Comparison of ENCODE assay signal across 14 cellular contexts in the genomic region with DNA sequence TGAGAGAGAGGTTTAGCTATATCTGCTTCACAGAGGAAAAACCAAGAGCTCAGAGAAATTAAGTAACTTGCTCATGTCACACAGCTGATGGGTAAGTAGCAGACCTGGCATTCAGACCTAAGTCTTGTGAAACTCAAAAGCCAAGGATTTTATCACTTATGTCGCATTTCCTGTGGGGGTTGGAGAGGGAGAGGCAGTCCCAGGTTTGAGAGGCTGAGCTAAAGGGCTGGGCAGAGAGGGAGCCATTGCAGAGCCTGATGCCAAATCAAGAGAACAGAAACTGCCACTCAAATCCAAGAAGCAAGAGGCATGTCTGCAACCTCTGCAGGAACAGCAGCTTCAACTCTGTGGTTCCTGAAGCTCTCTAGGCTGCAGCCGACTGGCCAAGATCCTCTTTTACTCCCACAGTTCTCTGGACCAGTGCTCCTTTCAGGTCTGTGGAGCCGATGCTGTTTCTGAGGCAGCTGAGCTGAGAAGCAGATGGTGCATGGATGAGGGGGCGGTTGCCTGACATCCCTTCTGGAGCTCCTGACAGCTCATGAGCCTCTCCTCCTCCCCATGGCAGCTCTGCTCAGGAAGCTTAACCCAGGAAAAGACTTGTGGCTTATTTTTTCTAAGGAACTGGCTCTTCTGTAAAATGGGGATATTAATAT. TPM values are rescaled to one million over a fixed set of nuclear protein-coding genes. Genes with fewer than 3 reads are reported as not detected.
A peak's percentile ranks its signal among the peaks of the same experiment; 100 is the strongest.
DNase-seq lines count a peak whose midpoint lies in the region; ATAC-seq, FAIRE-seq and TF ChIP-seq lines count a peak whose summit lies in the region.
"Had no signal": no experiment of that assay in that cellular context is flagged by ENCODE, and none has a peak within 500 bp of the region (broad histone marks: within the 10 kb centered on the region; RNA-seq: fewer than 3 reads in every experiment).

No MANE protein-coding gene starts in this region.

- FAIRE-seq in K562 (lab: Jason Lieb, UNC), result no peak
- FAIRE-seq: A204.1 had no signal

- in situ Hi-C loops in K562 (cut with MboI), result no loop called here

- peaks cover 0 to 5% of the 10 kb centered on the region in 2 experiments; a peak in 2 of 5 replicates for H3K4me1 ChIP-seq in K562 (replicated peaks in 1 of 2; ENCODE audit: control insufficient read depth in 2 of 2, insufficient read depth in 2 of 2, low read length in 2 of 2)
- H3K4me1 ChIP-seq in right atrium auricular region, result peaks cover 0 to 12% of the 10 kb centered on the region in 2 donors
- H3K4me1 ChIP-seq in upper lobe of right lung, result peaks cover 2% of the 10 kb centered on the region

- no peak for TF ChIP-seq POLR2A in K562 (conservative IDR thresholded peaks at IDR 0.05)

- H3K27ac ChIP-seq in K562 (ENCODE audit: extremely low read depth, low read depth, low read length), result no peak overlapping the region
- no peak overlapping the region for H3K27ac ChIP-seq in right atrium auricular region
- H3K27ac ChIP-seq in upper lobe of right lung, result no peak overlapping the region

- TF ChIP-seq EP300 in K562 (IDR thresholded peaks at IDR 0.05; ENCODE audit: low read length), result no peak

- H3K79me2 ChIP-seq in K562 (ENCODE audit: control insufficient read depth, insufficient read depth, low read length), result no peaks in the 10 kb centered on the region

- H4K20me1 ChIP-seq in K562 (replicated peaks; ENCODE audit: control insufficient read depth, insufficient read depth, low read length), result no peaks in the 10 kb centered on the region

- ATAC-seq in K562 (no peak), upper lobe of right lung (peak; percentile 74), GM19397 (IDR thresholded peaks at IDR 0.05; ENCODE audit: unreplicated experiment) (no peak)
- ATAC-seq: activated CD4-positive, CD25-positive, alpha-beta regulatory T cell treated with anti-CD3 and anti-CD28 coated beads, Interleukin-2, amount 50 U/mL, for 24 hours had no signal

- no TSS peak for BruUV-seq in K562 (replicated peaks; lab: Mats Ljungman, UMichigan)

- H3K4me1 Mint-ChIP-seq in type B pancreatic cell (ENCODE audit: unreplicated experiment), result peaks cover 3% of the 10 kb centered on the region

- H3K27me3 ChIP-seq in K562 (ENCODE audit: control insufficient read depth in 2 of 2, insufficient read depth in 2 of 2, low read length in 2 of 2) (peaks cover 0 to 3% of the 10 kb centered on the region in 2 experiments; a peak in 2 of 5 replicates), right atrium auricular region (no peaks in the 10 kb centered on the region), upper lobe of right lung (no peaks in the 10 kb centered on the region)

- H3K9me3 Mint-ChIP-seq in type B pancreatic cell, result peaks cover 3% of the 10 kb centered on the region

- H2AFZ ChIP-seq in K562 (ENCODE audit: low read depth, low read length), result no peak overlapping the region

- CTCF ChIA-PET in K562 (lab: Yijun Ruan, JAX; ENCODE audit: low intra/inter-chr PET ratio), result no interaction called here

- POLR2A ChIA-PET in K562 (lab: Yijun Ruan, JAX), result no interaction called here

- no peaks in the 10 kb centered on the region for H3K36me3 Mint-ChIP-seq in type B pancreatic cell

- intact Hi-C loops in K562 (cut with micrococcal nuclease), result no loop called here
- intact Hi-C loops in upper lobe of right lung (cut with DNase I), result no loop called here

- H3K36me3 ChIP-seq in K562 (ENCODE audit: control insufficient read depth, insufficient read depth, low read length) (no peaks in the 10 kb centered on the region), right atrium auricular region (no peaks in the 10 kb centered on the region), upper lobe of right lung (no peaks in the 10 kb centered on the region)

- no peak for TF ChIP-seq RAD21 in K562 (CRISPR knock-in tag; conservative IDR thresholded peaks at IDR 0.05 in 1 of 2, IDR thresholded peaks at IDR 0.05 in 1 of 2)

- H3K4me2 ChIP-seq in K562 (ENCODE audit: insufficient read depth, low read length), result no peak overlapping the region

- no peak overlapping the region for H3K9ac ChIP-seq in K562 (ENCODE audit: insufficient read depth in 1 of 2, low read depth in 2 of 2, low read length in 2 of 2)

- WGBS in K562 (ENCODE audit: insufficient coverage, low coverage, missing lambda C conversion rate), result 0% methylated on average over 4 of the region's 4 CpGs

- no peaks in the 10 kb centered on the region for H3K9me3 ChIP-seq in K562 (replicated peaks; ENCODE audit: control insufficient read depth, insufficient read depth, low read depth, low read length)
- H3K9me3 ChIP-seq in right atrium auricular region, result no peaks in the 10 kb centered on the region
- no peaks in the 10 kb centered on the region for H3K9me3 ChIP-seq in upper lobe of right lung

- no peak overlapping the region for H3K4me3 Mint-ChIP-seq in type B pancreatic cell

- no peak overlapping the region for H3K27ac Mint-ChIP-seq in type B pancreatic cell

- H3K4me3 ChIP-seq in K562, result no peak overlapping the region
- no peak overlapping the region for H3K4me3 ChIP-seq in right atrium auricular region
- no peak overlapping the region for H3K4me3 ChIP-seq in upper lobe of right lung

- no peaks in the 10 kb centered on the region for H3K27me3 Mint-ChIP-seq in type B pancreatic cell

- H3K9me1 ChIP-seq in K562 (ENCODE audit: control insufficient read depth, insufficient read depth, low read length), result no peaks in the 10 kb centered on the region

- DNase-seq in NCI-H82 (lab: John Stamatoyannopoulos, UW) (peak; percentile 75), NCI-H82 treated with DMSO at 0.1 percent for 48 hours (lab: John Stamatoyannopoulos, UW; ENCODE audit: unreplicated experiment) (no peak), K562 (ENCODE audit: extremely low read depth in 1 of 4, low spot score in 3 of 4) (no peak), right atrium auricular region (ENCODE audit: low spot score) (peak; percentile 77), upper lobe of right lung (no peak), epidermal melanocyte (ENCODE audit: insufficient read length, low spot score) (no peak), type B pancreatic cell (ENCODE audit: extremely low spot score, unreplicated experiment) (no peak)
- DNase-seq: activated naive CD4-positive, alpha-beta T cell treated with Interleukin-2 at 50 U/mL for 16 hours; GF-D8; NCI-H2029; RPMI8226 had no signal

- no peak for TF ChIP-seq CTCF in K562 (IDR thresholded peaks at IDR 0.05 in 2 of 3, conservative IDR thresholded peaks at IDR 0.05 in 1 of 3; ENCODE audit: insufficient read depth in 2 of 3, low read depth in 1 of 3, low read length in 3 of 3)
- no peak for TF ChIP-seq CTCF in right atrium auricular region (IDR thresholded peaks at IDR 0.05)
- TF ChIP-seq CTCF in upper lobe of right lung (IDR thresholded peaks at IDR 0.05), result no peak
- no peak for TF ChIP-seq CTCF in type B pancreatic cell (conservative IDR thresholded peaks at IDR 0.05)

TF ChIP-seq in K562, 482 proteins besides CTCF, POLR2A, EP300 and RAD21:
- no peak for TF ChIP-seq ZNF561 (CRISPR knock-in tag; conservative IDR thresholded peaks at IDR 0.05)
- TF ChIP-seq ZNF785 (CRISPR knock-in tag; IDR thresholded peaks at IDR 0.05), result no peak
- no peak for TF ChIP-seq GABPB2 (CRISPR knock-in tag; conservative IDR thresholded peaks at IDR 0.05)
- TF ChIP-seq, protein P1, sequence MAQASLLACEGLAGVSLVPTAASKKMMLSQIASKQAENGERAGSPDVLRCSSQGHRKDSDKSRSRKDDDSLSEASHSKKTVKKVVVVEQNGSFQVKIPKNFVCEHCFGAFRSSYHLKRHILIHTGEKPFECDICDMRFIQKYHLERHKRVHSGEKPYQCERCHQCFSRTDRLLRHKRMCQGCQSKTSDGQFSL (CRISPR knock-in tag; IDR thresholded peaks at IDR 0.05), result no peak
- TF ChIP-seq, protein P1 (tag; IDR thresholded peaks at IDR 0.05), result no peak
- TF ChIP-seq GABPA (tag; conservative IDR thresholded peaks at IDR 0.05; ENCODE audit: low read depth), result peak; percentile 35

RNA-seq across cellular contexts. Expression of a gene that starts 47.6 kb away (rescaled TPM):
- 0.58 and 1.4 TPM in 2 replicates for total RNA-seq in K562 (2011; cell fraction: chromatin; rRNA removed; ENCODE audit: low replicate concordance)
- 0.17 and 1.1 TPM in 2 replicates for total RNA-seq in K562 (2011; cell fraction: nucleolus; rRNA removed)
- 0.37 and 1.6 TPM in 2 replicates for total RNA-seq in K562 (2011; cell fraction: nucleoplasm; rRNA removed)
- total RNA-seq in K562 (2014; rRNA removed), result 0.05 TPM in 1 of 2 replicates, not detected in the other
- under 0.01 and 0.04 TPM in 2 replicates for total RNA-seq in K562 (2014; rRNA removed; fragmentation: Illumina TruSeq; extraction: Trizol)
- total RNA-seq in K562 (2015; rRNA removed; fragmentation: Illumina TruSeq; extraction: Trizol), result 0.04 TPM in 2 replicates
- 0.25 and 0.35 TPM in 2 replicates for total RNA-seq in K562 (2021)
- polyA plus RNA-seq in K562 (2011; rRNA removed), result 0.07 and 0.41 TPM in 2 replicates
- 0.07 and 0.25 TPM in 2 replicates for polyA plus RNA-seq in K562 (2011; cell fraction: cytosol; rRNA removed)
- polyA plus RNA-seq in K562 (2011; cell fraction: nucleus; rRNA removed), result 0.47 and 0.86 TPM in 2 replicates
- polyA plus RNA-seq in K562 (2012), result 0.35 and 0.47 TPM in 2 replicates
- polyA plus RNA-seq in K562 (2014; fragmentation: Illumina TruSeq; extraction: Trizol), result 0.07 and 0.15 TPM in 2 replicates
- under 1 TPM; 0.03 to 0.06 TPM for polyA plus RNA-seq in K562 (2014; fragmentation: Nextera tagmentation; extraction: Ambion mirVana)
- polyA plus RNA-seq in K562 (2014; rRNA removed), result 0.05 and 0.08 TPM in 2 replicates
- polyA minus RNA-seq in K562 (2011; rRNA and poly(A)+ RNA removed), result 0.18 and 0.96 TPM in 2 replicates
- 1.5 TPM in 1 of 2 replicates, not detected in the other for polyA minus RNA-seq in K562 (2011; cell fraction: cytosol; rRNA and poly(A)+ RNA removed)
- 0.67 and 0.78 TPM in 2 replicates for polyA minus RNA-seq in K562 (2011; cell fraction: nucleus; rRNA and poly(A)+ RNA removed)
- total RNA-seq in right atrium auricular region, result 10 to 100 TPM; 11.4 to 19.2 TPM
- total RNA-seq in upper lobe of right lung, result 44.8 TPM
- total RNA-seq in type B pancreatic cell (ENCODE audit: low replicate concordance), result 34.3 and 54.2 TPM in 2 replicates

Comparison
In these comparisons a context has a peak if more than half of its experiments do, and no peak if none do; other contexts are left out.
1. DNase-seq: peak in NCI-H82 (single experiment) and right atrium auricular region (single experiment); none in NCI-H82 treated with DMSO at 0.1 percent for 48 hours (single experiment), K562 (0 of 4), upper lobe of right lung (single experiment), epidermal melanocyte (single experiment) and type B pancreatic cell (single experiment).
2. RNA of a gene that starts 47.6 kb away (total RNA-seq): 34.3 to 54.2 TPM in type B pancreatic cell, 44.8 TPM in upper lobe of right lung (single experiment) and 11.4 to 19.2 TPM in right atrium auricular region; under 0.01 to 1.6 TPM in K562; every median in the first group is over 4 times any median in the second.